ENCODE assay signal across 1 cellular context in the genomic region with DNA sequence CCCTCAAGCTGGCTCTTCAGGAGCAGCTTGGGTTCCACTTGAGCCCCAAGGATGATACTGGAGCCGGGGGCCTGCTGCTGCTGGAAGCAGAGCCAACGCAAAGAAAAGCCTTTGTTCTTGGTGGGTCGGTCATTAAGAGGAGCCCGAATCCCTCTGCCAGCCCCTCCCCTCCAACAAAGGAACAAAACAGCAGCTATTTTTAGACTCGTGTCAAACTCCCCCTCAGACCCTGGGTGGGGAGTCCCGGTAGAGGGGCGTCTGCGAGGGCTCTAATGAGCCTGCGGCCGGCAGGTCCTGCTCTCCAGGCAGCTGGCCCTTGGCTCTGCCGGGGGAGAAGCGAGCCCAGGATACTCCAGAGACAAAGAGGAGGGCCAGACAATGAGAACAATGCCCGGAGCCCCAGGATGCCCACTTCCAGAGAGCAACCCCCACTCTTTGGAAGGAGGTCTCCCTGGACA.
TF ChIP-seq lines count a peak whose summit lies in the region.

No MANE protein-coding gene starts in this region.

TF ChIP-seq in H1, 55 proteins besides CTCF, POLR2A, EP300 and RAD21:
- no peak for TF ChIP-seq SP2 (IDR thresholded peaks at IDR 0.05; ENCODE audit: low read length)
- no peak for TF ChIP-seq RBBP5 (IDR thresholded peaks at IDR 0.05; ENCODE audit: borderline replicate concordance, low read depth, low read length)
- TF ChIP-seq, protein P1, sequence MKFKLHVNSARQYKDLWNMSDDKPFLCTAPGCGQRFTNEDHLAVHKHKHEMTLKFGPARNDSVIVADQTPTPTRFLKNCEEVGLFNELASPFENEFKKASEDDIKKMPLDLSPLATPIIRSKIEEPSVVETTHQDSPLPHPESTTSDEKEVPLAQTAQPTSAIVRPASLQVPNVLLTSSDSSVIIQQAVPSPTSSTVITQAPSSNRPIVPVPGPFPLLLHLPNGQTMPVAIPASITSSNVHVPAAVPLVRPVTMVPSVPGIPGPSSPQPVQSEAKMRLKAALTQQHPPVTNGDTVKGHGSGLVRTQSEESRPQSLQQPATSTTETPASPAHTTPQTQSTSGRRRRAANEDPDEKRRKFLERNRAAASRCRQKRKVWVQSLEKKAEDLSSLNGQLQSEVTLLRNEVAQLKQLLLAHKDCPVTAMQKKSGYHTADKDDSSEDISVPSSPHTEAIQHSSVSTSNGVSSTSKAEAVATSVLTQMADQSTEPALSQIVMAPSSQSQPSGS (IDR thresholded peaks at IDR 0.05; ENCODE audit: low read length), result no peak
- TF ChIP-seq CREB1 (IDR thresholded peaks at IDR 0.05), result no peak
- TF ChIP-seq EGR1 (IDR thresholded peaks at IDR 0.05; ENCODE audit: borderline replicate concordance, low read depth, low read length), result no peak
- no peak for TF ChIP-seq SAP30 (IDR thresholded peaks at IDR 0.05; ENCODE audit: insufficient read depth, insufficient replicate concordance, low read length)
- no peak for TF ChIP-seq SRF (IDR thresholded peaks at IDR 0.05; ENCODE audit: low read depth, low read length)
- TF ChIP-seq TAF1 (IDR thresholded peaks at IDR 0.05; ENCODE audit: low read depth, low read length), result no peak
- no peak for TF ChIP-seq ATF3 (IDR thresholded peaks at IDR 0.05; ENCODE audit: insufficient read depth, low read depth, low read length)
- TF ChIP-seq POLR2AphosphoS5 (IDR thresholded peaks at IDR 0.05; ENCODE audit: low read depth, low read length), result no peak
- no peak for TF ChIP-seq ASH2L (IDR thresholded peaks at IDR 0.05; ENCODE audit: low read length)
- TF ChIP-seq SP4 (IDR thresholded peaks at IDR 0.05; ENCODE audit: low read length), result no peak
- TF ChIP-seq, protein P2, sequence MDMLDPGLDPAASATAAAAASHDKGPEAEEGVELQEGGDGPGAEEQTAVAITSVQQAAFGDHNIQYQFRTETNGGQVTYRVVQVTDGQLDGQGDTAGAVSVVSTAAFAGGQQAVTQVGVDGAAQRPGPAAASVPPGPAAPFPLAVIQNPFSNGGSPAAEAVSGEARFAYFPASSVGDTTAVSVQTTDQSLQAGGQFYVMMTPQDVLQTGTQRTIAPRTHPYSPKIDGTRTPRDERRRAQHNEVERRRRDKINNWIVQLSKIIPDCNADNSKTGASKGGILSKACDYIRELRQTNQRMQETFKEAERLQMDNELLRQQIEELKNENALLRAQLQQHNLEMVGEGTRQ (IDR thresholded peaks at IDR 0.05; ENCODE audit: low read length), result no peak
- TF ChIP-seq GTF2F1 (IDR thresholded peaks at IDR 0.05; ENCODE audit: borderline replicate concordance, low read depth, low read length), result no peak
- no peak for TF ChIP-seq TBP (IDR thresholded peaks at IDR 0.05; ENCODE audit: low read depth, low read length)
- TF ChIP-seq SIX5 (IDR thresholded peaks at IDR 0.05; ENCODE audit: low read depth, low read length), result no peak
- TF ChIP-seq SIRT6 (IDR thresholded peaks at IDR 0.05; ENCODE audit: low read length), result no peak
